9 cellular contexts compared by ENCODE assay signal in genomic region chr3:10941972-10942371, GRCh38. TPM values are rescaled to one million over a fixed set of nuclear protein-coding genes. Genes with fewer than 3 reads are reported as not detected.
DNase-seq lines count a peak whose midpoint lies in the region; ATAC-seq, FAIRE-seq and TF ChIP-seq lines count a peak whose summit lies in the region.
"Had no signal": no experiment of that assay in that cellular context is flagged by ENCODE, and none has a peak within 500 bp of the region (broad histone marks: within the 10 kb centered on the region; RNA-seq: fewer than 3 reads in every experiment).

No MANE protein-coding gene starts in this region.

- peak; percentile 19 for DNase-seq in NK-92 treated with Interleukin-12 subunit alpha and Interleukin-12 subunit beta, amount 100 ng/mL, for 24 hours (lab: John Stamatoyannopoulos, UW)
- DNase-seq in NK-92 (lab: John Stamatoyannopoulos, UW; ENCODE audit: unreplicated experiment): no peak
- DNase-seq in RWPE2 (ENCODE audit: low spot score): no peak
- DNase-seq in fibroblast of pulmonary artery (ENCODE audit: low read depth): no peak
- DNase-seq in stimulated activated CD4-positive, alpha-beta T cell treated with anti-CD3 and anti-CD28 coated beads, Interleukin-2, amount 100 ng/mL, for 48 hours: peak; percentile 21 to 41
- DNase-seq in coronary artery (ENCODE audit: low spot score): no peak
- DNase-seq in small intestine: no peak
- no peak for DNase-seq in H4 (ENCODE audit: low spot score)

- H3K27me3 ChIP-seq in RWPE2 (ENCODE audit: insufficient read depth, poor library complexity, severe bottlenecking) (no peaks in the 10 kb centered on the region), small intestine (ENCODE audit: control insufficient read depth in 2 of 2, insufficient read depth in 2 of 2, low read length in 2 of 2) (no peaks in the 10 kb centered on the region)
- H3K27me3 ChIP-seq: BLaER1 treated with 17β-estradiol and CSF1 and Interleukin-3, amounts not matched to agents 10 nM and 100 nM had no signal

- H3K36me3 ChIP-seq in RWPE2 (ENCODE audit: low read depth): no peaks in the 10 kb centered on the region
- no peaks in the 10 kb centered on the region for H3K36me3 ChIP-seq in small intestine (ENCODE audit: control insufficient read depth in 2 of 2, insufficient read depth in 2 of 2, low read length in 2 of 2)
- H3K36me3 ChIP-seq: BLaER1 treated with 17β-estradiol and CSF1 and Interleukin-3, amounts not matched to agents 10 nM and 100 nM had no signal

- FAIRE-seq in small intestine (lab: Jason Lieb, UNC): no peak

- WGBS in small intestine, 3 donors: 57 to 87% (median 87%) methylated on average over 1 of the region's 1 CpG

- peak; percentile 57 for TF ChIP-seq CTCF in RWPE2 (IDR thresholded peaks at IDR 0.05; ENCODE audit: poor library complexity, severe bottlenecking)
- peak; percentile 71 for TF ChIP-seq CTCF in fibroblast of pulmonary artery (IDR thresholded peaks at IDR 0.05; ENCODE audit: low read length, missing control alignments)
- TF ChIP-seq CTCF in coronary artery (IDR thresholded peaks at IDR 0.05): no peak

- ATAC-seq in RWPE2 (ENCODE audit: low read depth): no peak

- H3K27ac ChIP-seq in RWPE2 (ENCODE audit: poor library complexity, severe bottlenecking): no peak overlapping the region
- no peak overlapping the region for H3K27ac ChIP-seq in coronary artery
- H3K27ac ChIP-seq in small intestine (ENCODE audit: low read depth in 1 of 2, low read length in 1 of 2): no peak overlapping the region
- H3K27ac ChIP-seq: BLaER1 treated with 17β-estradiol and CSF1 and Interleukin-3, amounts not matched to agents 10 nM and 100 nM had no signal

- H3K4me1 ChIP-seq in RWPE2 (ENCODE audit: insufficient read depth, poor library complexity, severe bottlenecking) (peaks cover 4% of the 10 kb centered on the region), small intestine (ENCODE audit: control insufficient read depth in 2 of 2, insufficient read depth in 1 of 2, low read depth in 1 of 2, low read length in 1 of 2) (no peaks in the 10 kb centered on the region)
- H3K4me1 ChIP-seq: BLaER1 treated with 17β-estradiol and CSF1 and Interleukin-3, amounts not matched to agents 10 nM and 100 nM had no signal

- H3K9me3 ChIP-seq in RWPE2 (ENCODE audit: severe bottlenecking): no peaks in the 10 kb centered on the region
- H3K9me3 ChIP-seq in small intestine (ENCODE audit: control insufficient read depth, low read depth): no peaks in the 10 kb centered on the region

- no peak overlapping the region for H3K4me3 ChIP-seq in RWPE2 (ENCODE audit: severe bottlenecking)
- no peak overlapping the region for H3K4me3 ChIP-seq in fibroblast of pulmonary artery (replicated peaks; ENCODE audit: low read depth, low read length)
- H3K4me3 ChIP-seq in coronary artery: no peak overlapping the region
- no peak overlapping the region for H3K4me3 ChIP-seq in small intestine (ENCODE audit: low read depth in 1 of 2, low read length in 2 of 2)
- H3K4me3 ChIP-seq: BLaER1 treated with 17β-estradiol and CSF1 and Interleukin-3, amounts not matched to agents 10 nM and 100 nM had no signal

RNA-seq across cellular contexts. Expression of gene SLC6A1, which starts 50.6 kb away (rescaled TPM):
- under 1 TPM in 1 of 3 donors, not detected in 2; 0.27 TPM for polyA plus RNA-seq in small intestine
- total RNA-seq in H4 (2014; rRNA removed; shearing (Covaris generic)): not detected in 2 replicates

Comparison
In these comparisons a context has a peak if more than half of its experiments do, and no peak if none do; other contexts are left out.
1. DNase-seq: peak in NK-92 treated with Interleukin-12 subunit alpha and Interleukin-12 subunit beta, amount 100 ng/mL, for 24 hours (single experiment) and stimulated activated CD4-positive, alpha-beta T cell treated with anti-CD3 and anti-CD28 coated beads, Interleukin-2, amount 100 ng/mL, for 48 hours (2 of 2); none in NK-92 (single experiment), RWPE2 (single experiment), fibroblast of pulmonary artery (single experiment), coronary artery (single experiment), small intestine (single experiment) and H4 (single experiment).